ENCODE assay signal across 8 cellular contexts in genomic region chr1:27300341-27301051, GRCh38. TPM values are rescaled to one million over a fixed set of nuclear protein-coding genes. Genes with fewer than 3 reads are reported as not detected.
DNase-seq lines count a peak whose midpoint lies in the region; ATAC-seq lines count a peak whose summit lies in the region.

No MANE protein-coding gene starts in this region.

- peak; percentile 67 for ATAC-seq in HG02642 (IDR thresholded peaks at IDR 0.05; ENCODE audit: poor library complexity, unreplicated experiment)
- peak; percentile 92 for ATAC-seq in activated CD4-positive, alpha-beta T cell treated with anti-CD3 and anti-CD28 coated beads for 36 hours
- ATAC-seq in left colon = peak; percentile 89
- no peak for ATAC-seq in HG02870 (IDR thresholded peaks at IDR 0.05; ENCODE audit: unreplicated experiment)

- intact Hi-C loops in activated CD4-positive, alpha-beta T cell treated with anti-CD3 and anti-CD28 coated beads for 36 hours (cut with DNase I, micrococcal nuclease) = loop anchor here (1.0 kb wide), 4 partner anchors 57 to 306 kb away; no protein-coding TSS in a partner anchor
- intact Hi-C loops in left colon (cut with DNase I, micrococcal nuclease) = loop anchor here (5.0 kb wide), 2 partner anchors 87 to 92 kb away; partner anchors contain the start of gene GPR3 (in 1 of the 2)

- CTCF ChIA-PET in activated CD4-positive, alpha-beta T cell treated with anti-CD3 and anti-CD28 coated beads for 36 hours (lab: Charles Lee) = interaction anchor here (0.5 to 10.8 kb wide), 36 partner anchors 8 to 361 kb away, joined by 3 to 192 read pairs (median 4); partner anchors contain the start of genes AHDC1, CD164L2, GPR3 and SYTL1

- H3K27me3 Mint-ChIP-seq in activated CD4-positive, alpha-beta T cell treated with anti-CD3 and anti-CD28 coated beads for 36 hours = no peaks in the 10 kb centered on the region

- peak; percentile 90 for DNase-seq in CD1c-positive myeloid dendritic cell (ENCODE audit: extremely low spot score)
- DNase-seq in NCI-H345 treated with DMSO at 0.1 percent for 48 hours (lab: John Stamatoyannopoulos, UW; ENCODE audit: unreplicated experiment) = peak; percentile 86
- peak; percentile 86 for DNase-seq in activated CD4-positive, alpha-beta T cell treated with anti-CD3 and anti-CD28 coated beads for 36 hours
- peak; percentile 92 for DNase-seq in cerebellum (ENCODE audit: low spot score)
- peak; percentile 66 to 78 for DNase-seq in left colon
- DNase-seq in stimulated activated CD4-positive, alpha-beta T cell treated with anti-CD3 and anti-CD28 coated beads, Interleukin-1b, Interleukin-23, amount 100 ng/mL, for 1 hour (ENCODE audit: low read depth in 2 of 2) = peak; percentile 42 to 59

- H3K4me1 Mint-ChIP-seq in activated CD4-positive, alpha-beta T cell treated with anti-CD3 and anti-CD28 coated beads for 36 hours = no peaks in the 10 kb centered on the region

- POLR2A ChIA-PET in activated CD4-positive, alpha-beta T cell treated with anti-CD3 and anti-CD28 coated beads for 36 hours (lab: Charles Lee) = interaction anchor here (0.7 kb wide), 1 partner anchor 91 kb away, joined by 4 read pairs; no protein-coding TSS in a partner anchor

- H3K36me3 Mint-ChIP-seq in activated CD4-positive, alpha-beta T cell treated with anti-CD3 and anti-CD28 coated beads for 36 hours (ENCODE audit: low read depth) = no peaks in the 10 kb centered on the region

- H3K27ac Mint-ChIP-seq in activated CD4-positive, alpha-beta T cell treated with anti-CD3 and anti-CD28 coated beads for 36 hours = no peak overlapping the region

- H3K4me3 Mint-ChIP-seq in activated CD4-positive, alpha-beta T cell treated with anti-CD3 and anti-CD28 coated beads for 36 hours = no peak overlapping the region

- H3K9me3 Mint-ChIP-seq in activated CD4-positive, alpha-beta T cell treated with anti-CD3 and anti-CD28 coated beads for 36 hours (ENCODE audit: low read depth) = no peaks in the 10 kb centered on the region

RNA-seq across cellular contexts. Expression of gene TMEM222, which starts 21.5 kb away (rescaled TPM):
- 10 to 100 TPM; 27.5 to 31.2 TPM for total RNA-seq in activated CD4-positive, alpha-beta T cell treated with anti-CD3 and anti-CD28 coated beads for 36 hours
- 13.5 TPM for total RNA-seq in cerebellum
- total RNA-seq in left colon = 10 to 100 TPM; 29.2 to 30.2 TPM

RNA-seq across cellular contexts. Expression of gene SYTL1, which starts 41.3 kb away (rescaled TPM):
- 10 to 100 TPM; 21.4 to 26.1 TPM for total RNA-seq in activated CD4-positive, alpha-beta T cell treated with anti-CD3 and anti-CD28 coated beads for 36 hours
- 0.36 TPM for total RNA-seq in cerebellum
- total RNA-seq in left colon = 10 to 100 TPM; 12.9 to 15.2 TPM

Comparison
In these comparisons a context has a peak if more than half of its experiments do, and no peak if none do; other contexts are left out.
1. RNA of gene SYTL1, which starts 41.3 kb away (total RNA-seq): 21.4 to 26.1 TPM in activated CD4-positive, alpha-beta T cell treated with anti-CD3 and anti-CD28 coated beads for 36 hours and 12.9 to 15.2 TPM in left colon; 0.36 TPM in cerebellum (single experiment); every median in the first group is over 10 times any median in the second.
2. Peak in every context shown above with its lines, with median percentiles within 50 percentile points of each other: DNase-seq.